In the genomic region with DNA sequence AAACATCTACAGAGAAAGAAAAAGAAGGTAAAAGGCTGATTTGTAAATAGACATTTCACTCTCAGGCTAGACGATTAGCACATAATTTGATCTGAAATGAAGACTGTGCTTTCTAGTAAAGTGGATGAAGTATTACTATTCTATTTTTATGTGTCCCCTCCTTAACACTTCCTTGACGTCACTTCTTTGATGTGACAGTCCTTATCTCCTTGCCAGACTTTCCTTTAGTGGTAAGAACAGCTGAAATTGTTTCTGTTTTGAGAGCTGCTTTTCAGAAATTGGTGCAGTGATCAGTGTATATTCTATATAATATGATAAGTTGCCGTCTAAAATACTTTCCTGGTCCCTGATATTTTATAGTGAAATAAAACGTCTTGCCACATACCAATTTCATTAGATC, we compare ENCODE assay signal across 33 cellular contexts.
"Had no signal": no experiment of that assay in that cellular context is flagged by ENCODE, and none has a peak within 500 bp of the region (broad histone marks: within the 10 kb centered on the region; RNA-seq: fewer than 3 reads in every experiment).

No MANE protein-coding gene starts in this region.

- DNase-seq: activated B cell treated with CpG ODN at 0.5 μM for 24 hours; activated CD4-positive, alpha-beta T cell treated with anti-CD3 and anti-CD28 coated beads, Interleukin-2, amount 50 U/mL, for 1 hour; activated CD8-positive, alpha-beta T cell treated with anti-CD3 and anti-CD28 coated beads for 36 hours; activated naive CD4-positive, alpha-beta T cell treated with Interleukin-2 at 50 U/mL for 16 hours; activated T-cell treated with anti-CD3 and anti-CD28 coated beads, Interleukin-2, amount 50 U/mL, for 4 hours; aorta; body of pancreas; dermis blood vessel endothelial cell; effector CD4-positive, alpha-beta T cell; esophagus squamous epithelium; foreskin melanocyte; heart right ventricle; left ventricle myocardium superior; mucosa of descending colon; nucleus accumbens; pancreas; retina; sigmoid colon; small intestine; stimulated activated CD4-positive, alpha-beta T cell treated with anti-CD3 and anti-CD28 coated beads, Interleukin-4, amount 100 ng/mL, for 24 hours; stimulated activated naive CD8-positive, alpha-beta T cell treated with anti-CD3 and anti-CD28 coated beads, Interleukin-15, amount 100 ng/mL, for 72 hours; substantia nigra had no signal

- FAIRE-seq: colon, endometrium, islet of Langerhans, pancreas, small intestine had no signal

- H3K4me3 ChIP-seq: body of pancreas, esophagus squamous epithelium, heart right ventricle, mucosa of descending colon, pancreas, prostate gland, sigmoid colon, vagina had no signal

- H3K36me3 Mint-ChIP-seq: activated naive CD8-positive, alpha-beta T cell; stimulated activated effector memory CD8-positive, alpha-beta T cell treated with anti-CD3 and anti-CD28 coated beads, Interleukin-12 subunit alpha, Interleukin-12 subunit beta, amount 100 ng/mL, for 72 hours; type B pancreatic cell had no signal

- H3K9me3 Mint-ChIP-seq: activated CD8-positive, alpha-beta T cell treated with anti-CD3 and anti-CD28 coated beads for 36 hours; neural crest cell; stimulated activated naive CD8-positive, alpha-beta T cell treated with anti-CD3 and anti-CD28 coated beads, Interleukin-15, amount 100 ng/mL, for 72 hours; type B pancreatic cell had no signal

- H3K27me3 Mint-ChIP-seq: activated B cell treated with CpG ODN at 0.5 μM for 24 hours; activated CD8-positive, alpha-beta T cell treated with anti-CD3 and anti-CD28 coated beads for 36 hours; activated naive CD8-positive, alpha-beta T cell; stimulated activated naive CD8-positive, alpha-beta T cell treated with anti-CD3 and anti-CD28 coated beads, Interleukin-15, amount 100 ng/mL, for 72 hours; type B pancreatic cell had no signal

- H3K4me1 Mint-ChIP-seq: activated B cell treated with CpG ODN at 0.5 μM for 24 hours; neural crest cell; stimulated activated effector memory CD8-positive, alpha-beta T cell treated with anti-CD3 and anti-CD28 coated beads, Interleukin-12 subunit alpha, Interleukin-12 subunit beta, amount 100 ng/mL, for 72 hours; stimulated activated naive CD8-positive, alpha-beta T cell treated with anti-CD3 and anti-CD28 coated beads, Interleukin-15, amount 100 ng/mL, for 72 hours had no signal

- H3K4me3 Mint-ChIP-seq: activated B cell treated with CpG ODN at 0.5 μM for 24 hours; activated CD8-positive, alpha-beta T cell treated with anti-CD3 and anti-CD28 coated beads for 36 hours; activated naive CD8-positive, alpha-beta T cell; activated T-cell treated with anti-CD3 and anti-CD28 coated beads, Interleukin-2, amount 50 U/mL, for 4 hours; neural crest cell; stimulated activated effector memory CD8-positive, alpha-beta T cell treated with anti-CD3 and anti-CD28 coated beads, Interleukin-12 subunit alpha, Interleukin-12 subunit beta, amount 100 ng/mL, for 72 hours; stimulated activated naive CD8-positive, alpha-beta T cell treated with anti-CD3 and anti-CD28 coated beads, Interleukin-15, amount 100 ng/mL, for 72 hours; type B pancreatic cell had no signal

- H3K9me3 ChIP-seq: body of pancreas, esophagus squamous epithelium, heart right ventricle, mucosa of descending colon, pancreas, prostate gland, sigmoid colon, vagina had no signal

- H3K4me1 ChIP-seq: body of pancreas, esophagus squamous epithelium, heart right ventricle, pancreas, prostate gland, sigmoid colon, vagina had no signal

- H3K27me3 ChIP-seq: body of pancreas, esophagus squamous epithelium, heart right ventricle, pancreas, sigmoid colon, vagina had no signal

- H3K27ac Mint-ChIP-seq: activated B cell treated with CpG ODN at 0.5 μM for 24 hours; activated CD8-positive, alpha-beta T cell treated with anti-CD3 and anti-CD28 coated beads for 36 hours; activated naive CD8-positive, alpha-beta T cell; activated T-helper 2 cell treated with anti-CD3 and anti-CD28 coated beads, Interferon-gamma antibody, Interleukin-2, Interleukin-4, amounts not matched to agents 10 μg/mL and 5 μg/mL and 100 μg/mL, durations not matched to agents 14 hours and 24 hours and 36 hours; stimulated activated effector memory CD8-positive, alpha-beta T cell treated with anti-CD3 and anti-CD28 coated beads, Interleukin-12 subunit alpha, Interleukin-12 subunit beta, amount 100 ng/mL, for 72 hours; stimulated activated naive CD8-positive, alpha-beta T cell treated with anti-CD3 and anti-CD28 coated beads, Interleukin-15, amount 100 ng/mL, for 72 hours; type B pancreatic cell had no signal

- ATAC-seq: activated CD8-positive, alpha-beta T cell treated with anti-CD3 and anti-CD28 coated beads for 36 hours; activated T-cell treated with anti-CD3 and anti-CD28 coated beads, Interleukin-2, amount 50 U/mL, for 4 hours; body of pancreas; heart right ventricle; left ventricle myocardium superior; mucosa of descending colon; pancreas; stimulated activated effector memory CD8-positive, alpha-beta T cell treated with anti-CD3 and anti-CD28 coated beads, Interleukin-12 subunit alpha, Interleukin-12 subunit beta, amount 100 ng/mL, for 72 hours; stimulated activated naive CD8-positive, alpha-beta T cell treated with anti-CD3 and anti-CD28 coated beads, Interleukin-15, amount 100 ng/mL, for 72 hours had no signal

- H3K27ac ChIP-seq: body of pancreas, epithelial cell of prostate, esophagus squamous epithelium, heart right ventricle, pancreas, prostate gland, sigmoid colon, vagina had no signal

- H3K36me3 ChIP-seq: esophagus squamous epithelium, heart right ventricle, pancreas, prostate gland, sigmoid colon, vagina had no signal
